In genomic region chr16:67951485-67951884, GRCh38 we compare ENCODE assay signal across 1 cellular context.
TF ChIP-seq lines count a peak whose summit lies in the region.

No MANE protein-coding gene starts in this region.

TF ChIP-seq in K562, 482 proteins besides CTCF, POLR2A, EP300 and RAD21:
- TF ChIP-seq ZNF668 (CRISPR knock-in tag; IDR thresholded peaks at IDR 0.05) = no peak
- TF ChIP-seq THAP12 (CRISPR knock-in tag; IDR thresholded peaks at IDR 0.05) = no peak
- TF ChIP-seq POLR2G (IDR thresholded peaks at IDR 0.05; ENCODE audit: low read depth, low read length) = peak; percentile 49
- no peak for TF ChIP-seq GTF2E2 (tag; IDR thresholded peaks at IDR 0.05)
- TF ChIP-seq ZC3H11A (IDR thresholded peaks at IDR 0.05; ENCODE audit: low read depth, low read length) = no peak
- TF ChIP-seq CEBPB (tag; IDR thresholded peaks at IDR 0.05) = no peak
